In genomic region chr19:55165952-55166529, GRCh38 we compare ENCODE assay signal across 7 cellular contexts. TPM values are rescaled to one million over a fixed set of nuclear protein-coding genes. Genes with fewer than 3 reads are reported as not detected.
DNase-seq lines count a peak whose midpoint lies in the region; ATAC-seq, FAIRE-seq and TF ChIP-seq lines count a peak whose summit lies in the region.

No MANE protein-coding gene starts in this region.

- H3K27ac ChIP-seq in Karpas-422 (ENCODE audit: low read length) (no peak overlapping the region), PC-9 (no peak overlapping the region), pancreas (peak overlapping the region in 1 of 4 donors; percentile 22)

- H3K79me2 ChIP-seq in Karpas-422 (ENCODE audit: low read length) (no peaks in the 10 kb centered on the region), PC-9 (ENCODE audit: low read depth) (no peaks in the 10 kb centered on the region)

- H2AFZ ChIP-seq in Karpas-422 (ENCODE audit: low read length) (no peak overlapping the region), PC-9 (peak overlapping the region; percentile 93)

- WGBS in pancreas, 2 donors: 1 to 2% methylated on average over 31 to 34 of the region's 34 CpGs

- TF ChIP-seq CTCF in GM12864 (IDR thresholded peaks at IDR 0.05; ENCODE audit: low read depth, low read length, missing control alignments) (peak; percentile 24), PC-9 (conservative IDR thresholded peaks at IDR 0.05) (peak; percentile 85), pancreas (IDR thresholded peaks at IDR 0.05) (peak in 1 of 4 donors; percentile 17)

- H3K36me3 ChIP-seq in Karpas-422 (ENCODE audit: insufficient read depth, low read length): no peaks in the 10 kb centered on the region
- no peaks in the 10 kb centered on the region for H3K36me3 ChIP-seq in PC-9 (ENCODE audit: low read depth)
- no peaks in the 10 kb centered on the region for H3K36me3 ChIP-seq in pancreas

- H3K9me2 ChIP-seq in Karpas-422 (replicated peaks; ENCODE audit: insufficient read depth, low read length): no peaks in the 10 kb centered on the region
- no peaks in the 10 kb centered on the region for H3K9me2 ChIP-seq in PC-9 (ENCODE audit: insufficient read depth)

- H3K36me3 Mint-ChIP-seq in activated naive CD4-positive, alpha-beta T cell treated with anti-CD3 and anti-CD28 coated beads, Interleukin-2, amount 50 U/mL, for 72 hours: peaks cover 0 to 12% of the 10 kb centered on the region in 2 donors

- CTCF ChIA-PET in PC-9 (lab: Charles Lee): interaction anchor here (0.5 to 2.3 kb wide), 8 partner anchors 19 to 689 kb away, joined by 3 to 16 read pairs (median 6); no protein-coding TSS in a partner anchor

- no peak overlapping the region for H3K27ac Mint-ChIP-seq in activated naive CD4-positive, alpha-beta T cell treated with anti-CD3 and anti-CD28 coated beads, Interleukin-2, amount 50 U/mL, for 72 hours

- no peaks in the 10 kb centered on the region for H4K20me1 ChIP-seq in Karpas-422 (ENCODE audit: insufficient read depth, low read depth, low read length)
- no peaks in the 10 kb centered on the region for H4K20me1 ChIP-seq in PC-9 (ENCODE audit: insufficient read depth)

- H3K4me3 ChIP-seq in GM12864 (ENCODE audit: low read depth, low read length) (peak overlapping the region; percentile 21), Karpas-422 (ENCODE audit: low read length) (no peak overlapping the region), PC-9 (peak overlapping the region; percentile 70), pancreas (peak overlapping the region; percentile 16 to 64 (median 37))

- POLR2A ChIA-PET in PC-9 (lab: Charles Lee; ENCODE audit: unreplicated experiment): interaction anchor here (0.6 to 1.4 kb wide), 7 partner anchors 10 to 473 kb away, joined by 3 to 14 read pairs (median 5); partner anchors contain the start of genes HSPBP1 and PPP6R1

- H3K4me2 ChIP-seq in Karpas-422 (ENCODE audit: low read depth, low read length, poor library complexity, severe bottlenecking): no peak overlapping the region
- H3K4me2 ChIP-seq in PC-9: peak overlapping the region; percentile 78

- no peaks in the 10 kb centered on the region for H3K27me3 ChIP-seq in Karpas-422 (ENCODE audit: low read length)
- H3K27me3 ChIP-seq in PC-9 (ENCODE audit: insufficient read depth, low read depth): no peaks in the 10 kb centered on the region
- peaks cover 0 to 26% (median 6%) of the 10 kb centered on the region in 4 donors for H3K27me3 ChIP-seq in pancreas

- no peak overlapping the region for H3K9ac ChIP-seq in Karpas-422 (ENCODE audit: low read length)

- H3K4me1 ChIP-seq in Karpas-422 (ENCODE audit: low read length) (no peaks in the 10 kb centered on the region), PC-9 (replicated peaks; ENCODE audit: insufficient read depth) (peaks cover 13% of the 10 kb centered on the region), pancreas (peaks cover 0 to 2% (median 0%) of the 10 kb centered on the region in 3 donors)

- DNase-seq in GM12864 (ENCODE audit: low read depth) (no peak), Karpas-422 (peak; percentile 27), PC-9 (peak; percentile 82 to 89), head of caudate nucleus (peak in 39 of 42 donors; percentile 10 to 81 (median 63)), pancreas (peak; percentile 53 to 88 (median 69))
- DNase-seq in activated naive CD4-positive, alpha-beta T cell treated with anti-CD3 and anti-CD28 coated beads, Interleukin-2, amount 50 U/mL, for 72 hours (ENCODE audit: low spot score in 2 of 2): peak in 1 of 2 donors; percentile 62

- intact Hi-C loops in PC-9 (cut with micrococcal nuclease; ENCODE audit: unreplicated experiment) (loop anchor here (1.0 to 10.0 kb wide), 9 partner anchors 23 to 491 kb away; partner anchors contain the start of genes FIZ1, KMT5C, PPP1R12C and RPL28), head of caudate nucleus (cut with DNase I) (no loop called here), pancreas (cut with DNase I) (no loop called here)

- no peak for FAIRE-seq in pancreas (lab: Jason Lieb, UNC)

- no peaks in the 10 kb centered on the region for H3K9me3 ChIP-seq in Karpas-422 (ENCODE audit: low read length)
- no peaks in the 10 kb centered on the region for H3K9me3 ChIP-seq in PC-9 (ENCODE audit: insufficient read depth, low read depth)
- no peaks in the 10 kb centered on the region for H3K9me3 ChIP-seq in pancreas

- H3K9me3 Mint-ChIP-seq in activated naive CD4-positive, alpha-beta T cell treated with anti-CD3 and anti-CD28 coated beads, Interleukin-2, amount 50 U/mL, for 72 hours: no peaks in the 10 kb centered on the region

- ATAC-seq in activated naive CD4-positive, alpha-beta T cell treated with anti-CD3 and anti-CD28 coated beads, Interleukin-2, amount 50 U/mL, for 72 hours: peak; percentile 36 to 72
- ATAC-seq in pancreas: peak; percentile 59 to 88 (median 80)
- no peak for ATAC-seq in GM21367 (IDR thresholded peaks at IDR 0.05; ENCODE audit: unreplicated experiment)

- H3F3A ChIP-seq in PC-9 (ENCODE audit: insufficient read depth, low read depth): peaks cover 22% of the 10 kb centered on the region

- TSS peak; percentile 63 for BruUV-seq in PC-9 (replicated peaks; lab: Mats Ljungman, UMichigan)

RNA-seq across cellular contexts. Expression of gene DNAAF3, which starts 0.4 kb away (rescaled TPM):
- total RNA-seq in Karpas-422 (2014; rRNA removed; shearing (Covaris generic); ENCODE audit: low replicate concordance): 2.5 and 4.2 TPM in 2 replicates
- total RNA-seq in PC-9 (2021): 51.8 and 76.6 TPM in 2 replicates
- under 1 TPM; 0.55 to 0.95 TPM for total RNA-seq in activated naive CD4-positive, alpha-beta T cell treated with anti-CD3 and anti-CD28 coated beads, Interleukin-2, amount 50 U/mL, for 72 hours
- total RNA-seq in pancreas: 1 to 10 TPM; 1.2 to 3.2 (median 2.5) TPM
- polyA plus RNA-seq in pancreas: 1 to 10 TPM; 3.0 to 3.3 TPM

RNA-seq across cellular contexts. Expression of gene TNNI3, which starts 8.5 kb away (rescaled TPM):
- 0.93 and 1.2 TPM in 2 replicates for total RNA-seq in Karpas-422 (2014; rRNA removed; shearing (Covaris generic); ENCODE audit: low replicate concordance)
- total RNA-seq in PC-9 (2021): 13.7 and 18.2 TPM in 2 replicates
- not detected for total RNA-seq in activated naive CD4-positive, alpha-beta T cell treated with anti-CD3 and anti-CD28 coated beads, Interleukin-2, amount 50 U/mL, for 72 hours
- total RNA-seq in pancreas: 1 to 10 TPM in 1 of 6 donors, under 1 TPM in 1, not detected in 4; 0.66 to 4.1 TPM
- 1 to 10 TPM; 2.2 to 2.9 TPM for polyA plus RNA-seq in pancreas

RNA-seq across cellular contexts. Expression of gene SYT5, which starts 14.0 kb away (rescaled TPM):
- not detected in 2 replicates for total RNA-seq in Karpas-422 (2014; rRNA removed; shearing (Covaris generic); ENCODE audit: low replicate concordance)
- total RNA-seq in PC-9 (2021): 1.3 and 2.8 TPM in 2 replicates
- not detected for total RNA-seq in activated naive CD4-positive, alpha-beta T cell treated with anti-CD3 and anti-CD28 coated beads, Interleukin-2, amount 50 U/mL, for 72 hours
- 1 to 10 TPM in 5 of 6 donors, under 1 TPM in 1; 0.88 to 3.7 (median 1.7) TPM for total RNA-seq in pancreas
- 10 to 100 TPM; 10.6 to 41.1 TPM for polyA plus RNA-seq in pancreas

RNA-seq across cellular contexts. Expression of gene TNNT1, which starts 17.0 kb away (rescaled TPM):
- total RNA-seq in Karpas-422 (2014; rRNA removed; shearing (Covaris generic); ENCODE audit: low replicate concordance): 10.4 and 39.0 TPM in 2 replicates
- total RNA-seq in PC-9 (2021) (228 and 266 TPM in 2 replicates), pancreas (under 1 TPM in 1 of 6 donors, not detected in 5; 0.54 TPM)
- 1 to 10 TPM in 1 of 2 donors, not detected in 1; 1.3 TPM for total RNA-seq in activated naive CD4-positive, alpha-beta T cell treated with anti-CD3 and anti-CD28 coated beads, Interleukin-2, amount 50 U/mL, for 72 hours
- polyA plus RNA-seq in pancreas: 1 to 10 TPM in 1 of 2 donors, not detected in 1; 4.0 TPM

RNA-seq across cellular contexts. Expression of gene PTPRH, which starts 43.3 kb away (rescaled TPM):
- total RNA-seq in Karpas-422 (2014; rRNA removed; shearing (Covaris generic); ENCODE audit: low replicate concordance): 1.4 TPM in 1 of 2 replicates, not detected in the other
- total RNA-seq in PC-9 (2021) (11.7 and 21.4 TPM in 2 replicates), pancreas (10 to 100 TPM in 2 of 6 donors, 1 to 10 TPM in 4; 5.1 to 15.3 (median 8.8) TPM)
- under 1 TPM in 1 of 2 donors, not detected in 1; 0.19 TPM for total RNA-seq in activated naive CD4-positive, alpha-beta T cell treated with anti-CD3 and anti-CD28 coated beads, Interleukin-2, amount 50 U/mL, for 72 hours
- 1 to 10 TPM; 5.8 to 8.0 TPM for polyA plus RNA-seq in pancreas

Comparison
In these comparisons a context has a peak if more than half of its experiments do, and no peak if none do; other contexts are left out.
1. RNA of gene DNAAF3, which starts 0.4 kb away (total RNA-seq): 51.8 to 76.6 TPM in PC-9; 2.5 to 4.2 TPM in Karpas-422, 1.2 to 3.2 TPM in pancreas and 0.55 to 0.95 TPM in activated naive CD4-positive, alpha-beta T cell treated with anti-CD3 and anti-CD28 coated beads, Interleukin-2, amount 50 U/mL, for 72 hours; every median in the first group is over 10 times any median in the second.